ENCODE assay signal across 8 cellular contexts in genomic region chr1:148966084-148966483, GRCh38.
A peak's percentile ranks its signal among the peaks of the same experiment; 100 is the strongest.
DNase-seq lines count a peak whose midpoint lies in the region; ATAC-seq, FAIRE-seq and TF ChIP-seq lines count a peak whose summit lies in the region.
"Not testable (repeated sequence)": the region's sequence is repeated elsewhere in the genome, so short reads cannot be mapped to it uniquely, and the experiment has no call there.

No MANE protein-coding gene starts in this region.

- not testable (repeated sequence) for DNase-seq in D721Med (ENCODE audit: insufficient read length, low spot score); H54 (ENCODE audit: insufficient read length, low spot score); left cardiac atrium; natural killer cell; stimulated activated naive CD8-positive, alpha-beta T cell treated with anti-CD3 and anti-CD28 coated beads, Interleukin-15, Interleukin-2, amounts not matched to agents 100 U/mL and 50 U/mL, for 24 hours
- DNase-seq in activated CD4-positive, alpha-beta T cell treated with anti-CD3 and anti-CD28 coated beads, Interleukin-2, amount 10 ng/mL, durations not matched to agents 24 days and 14 days: peak; percentile 79
- peak; percentile 31 for DNase-seq in central memory CD4-positive, alpha-beta T cell

- not testable (repeated sequence) for H3K4me1 Mint-ChIP-seq in activated CD4-positive, alpha-beta T cell treated with anti-CD3 and anti-CD28 coated beads, Interleukin-2, amount 10 ng/mL, durations not matched to agents 24 days and 14 days; natural killer cell

- not testable (repeated sequence) for TF ChIP-seq CTCF in D721Med (IDR thresholded peaks at IDR 0.05; ENCODE audit: insufficient read depth, missing control alignments); natural killer cell (IDR thresholded peaks at IDR 0.05)

- not testable (repeated sequence) for H3K4me3 Mint-ChIP-seq in activated CD4-positive, alpha-beta T cell treated with anti-CD3 and anti-CD28 coated beads, Interleukin-2, amount 10 ng/mL, durations not matched to agents 24 days and 14 days; natural killer cell

- not testable (repeated sequence) for H3K27ac Mint-ChIP-seq in activated CD4-positive, alpha-beta T cell treated with anti-CD3 and anti-CD28 coated beads, Interleukin-2, amount 10 ng/mL, durations not matched to agents 24 days and 14 days; natural killer cell

- not testable (repeated sequence) for H3K36me3 Mint-ChIP-seq in activated CD4-positive, alpha-beta T cell treated with anti-CD3 and anti-CD28 coated beads, Interleukin-2, amount 10 ng/mL, durations not matched to agents 24 days and 14 days (ENCODE audit: low read depth); natural killer cell

- not testable (repeated sequence) for H3K9me3 Mint-ChIP-seq in activated CD4-positive, alpha-beta T cell treated with anti-CD3 and anti-CD28 coated beads, Interleukin-2, amount 10 ng/mL, durations not matched to agents 24 days and 14 days; natural killer cell

- not testable (repeated sequence) for TF ChIP-seq POLR2A in H54 (IDR thresholded peaks at IDR 0.05; ENCODE audit: low read depth, low read length)

- FAIRE-seq in D721Med (lab: Jason Lieb, UNC) (peak; percentile 66), H54 (lab: Jason Lieb, UNC) (peak; percentile 71)

- ATAC-seq in HG03565 (IDR thresholded peaks at IDR 0.05; ENCODE audit: unreplicated experiment): peak; percentile 51
- peak; percentile 73 to 80 for ATAC-seq in left cardiac atrium
- ATAC-seq in natural killer cell: peak; percentile 89 to 99 (median 98)
- ATAC-seq in stimulated activated naive CD8-positive, alpha-beta T cell treated with anti-CD3 and anti-CD28 coated beads, Interleukin-15, Interleukin-2, amounts not matched to agents 100 U/mL and 50 U/mL, for 24 hours: peak; percentile 72

- not testable (repeated sequence) for H3K27me3 Mint-ChIP-seq in activated CD4-positive, alpha-beta T cell treated with anti-CD3 and anti-CD28 coated beads, Interleukin-2, amount 10 ng/mL, durations not matched to agents 24 days and 14 days; natural killer cell (ENCODE audit: low read depth in 2 of 2)

- intact Hi-C loops in activated CD4-positive, alpha-beta T cell treated with anti-CD3 and anti-CD28 coated beads, Interleukin-2, amount 10 ng/mL, durations not matched to agents 24 days and 14 days (cut with micrococcal nuclease); left cardiac atrium (cut with DNase I); natural killer cell (cut with micrococcal nuclease): not testable (repeated sequence)
